ENCODE assay signal across 20 cellular contexts in genomic region chr2:152537252-152537651, GRCh38.
A peak's percentile ranks its signal among the peaks of the same experiment; 100 is the strongest.
DNase-seq lines count a peak whose midpoint lies in the region; ATAC-seq, FAIRE-seq and TF ChIP-seq lines count a peak whose summit lies in the region.
"Had no signal": no experiment of that assay in that cellular context is flagged by ENCODE, and none has a peak within 500 bp of the region (broad histone marks: within the 10 kb centered on the region; RNA-seq: fewer than 3 reads in every experiment).

No MANE protein-coding gene starts in this region.

- peaks cover 61% of the 10 kb centered on the region for H3K4me1 Mint-ChIP-seq in neural crest cell
- H3K4me1 Mint-ChIP-seq: activated CD4-positive, alpha-beta T cell treated with anti-CD3 and anti-CD28 coated beads for 36 hours; stimulated activated memory B cell treated with anti-CD40 and anti-IgM and Interleukin-4, amounts not matched to agents 10 μg/mL and 1 μg/mL and 100 μg/mL, for 72 hours had no signal

- no peak overlapping the region for H3K4me3 Mint-ChIP-seq in neural crest cell
- H3K4me3 Mint-ChIP-seq: activated CD4-positive, alpha-beta T cell treated with anti-CD3 and anti-CD28 coated beads for 36 hours; stimulated activated memory B cell treated with anti-CD40 and anti-IgM and Interleukin-4, amounts not matched to agents 10 μg/mL and 1 μg/mL and 100 μg/mL, for 72 hours had no signal

- no peak for TF ChIP-seq POLR2A in GM12892 (IDR thresholded peaks at IDR 0.05; ENCODE audit: low read depth, low read length)

- H3K27ac Mint-ChIP-seq in neural crest cell (ENCODE audit: unreplicated experiment) = peak overlapping the region; percentile 14
- H3K27ac Mint-ChIP-seq: activated CD4-positive, alpha-beta T cell treated with anti-CD3 and anti-CD28 coated beads for 36 hours; stimulated activated memory B cell treated with anti-CD40 and anti-IgM and Interleukin-4, amounts not matched to agents 10 μg/mL and 1 μg/mL and 100 μg/mL, for 72 hours had no signal

- DNase-seq in GM12892 (ENCODE audit: insufficient read length) (no peak), NOMO-1 treated with DMSO at 0.1 percent for 48 hours (lab: John Stamatoyannopoulos, UW; ENCODE audit: unreplicated experiment) (peak; percentile 79), neural crest cell (ENCODE audit: low read depth, low spot score) (no peak), AML-193 (lab: John Stamatoyannopoulos, UW) (no peak), mucosa of gallbladder (ENCODE audit: low spot score) (no peak), NCI-H1092 (lab: John Stamatoyannopoulos, UW) (no peak)
- DNase-seq: activated CD4-positive, alpha-beta T cell treated with anti-CD3 and anti-CD28 coated beads for 36 hours; activated CD8-positive, alpha-beta memory T cell treated with anti-CD3 and anti-CD28 coated beads, Interleukin-2, amount 50 U/mL, for 48 hours; activated naive CD4-positive, alpha-beta T cell treated with anti-CD3 and anti-CD28 coated beads, Interleukin-2, amount 50 U/mL, for 16 hours; BE2C; DMS53; GM23248; mammary epithelial cell; NCI-H1048; NCI-H226 had no signal

- no peak for TF ChIP-seq CTCF in neural crest cell (conservative IDR thresholded peaks at IDR 0.05)

- no peaks in the 10 kb centered on the region for H3K27me3 Mint-ChIP-seq in neural crest cell (ENCODE audit: low read depth)

- ATAC-seq in esophagus mucosa = peak; percentile 65
- ATAC-seq in GM18868 (IDR thresholded peaks at IDR 0.05; ENCODE audit: unreplicated experiment) = no peak
- ATAC-seq: activated CD4-positive, alpha-beta T cell treated with anti-CD3 and anti-CD28 coated beads for 36 hours; body of pancreas; stimulated activated memory B cell treated with anti-CD40 and anti-IgM and Interleukin-4, amounts not matched to agents 10 μg/mL and 1 μg/mL and 100 μg/mL, for 72 hours had no signal

- no peaks in the 10 kb centered on the region for H3K9me3 Mint-ChIP-seq in neural crest cell
- H3K9me3 Mint-ChIP-seq: stimulated activated memory B cell treated with anti-CD40 and anti-IgM and Interleukin-4, amounts not matched to agents 10 μg/mL and 1 μg/mL and 100 μg/mL, for 72 hours had no signal

- peak; percentile 24 for FAIRE-seq in GM12892 (lab: Jason Lieb, UNC)
- FAIRE-seq: urothelium cell line had no signal

- H3K36me3 Mint-ChIP-seq in neural crest cell (ENCODE audit: low read depth) = peaks cover 2% of the 10 kb centered on the region
